8 cellular contexts compared by ENCODE assay signal in the genomic region with DNA sequence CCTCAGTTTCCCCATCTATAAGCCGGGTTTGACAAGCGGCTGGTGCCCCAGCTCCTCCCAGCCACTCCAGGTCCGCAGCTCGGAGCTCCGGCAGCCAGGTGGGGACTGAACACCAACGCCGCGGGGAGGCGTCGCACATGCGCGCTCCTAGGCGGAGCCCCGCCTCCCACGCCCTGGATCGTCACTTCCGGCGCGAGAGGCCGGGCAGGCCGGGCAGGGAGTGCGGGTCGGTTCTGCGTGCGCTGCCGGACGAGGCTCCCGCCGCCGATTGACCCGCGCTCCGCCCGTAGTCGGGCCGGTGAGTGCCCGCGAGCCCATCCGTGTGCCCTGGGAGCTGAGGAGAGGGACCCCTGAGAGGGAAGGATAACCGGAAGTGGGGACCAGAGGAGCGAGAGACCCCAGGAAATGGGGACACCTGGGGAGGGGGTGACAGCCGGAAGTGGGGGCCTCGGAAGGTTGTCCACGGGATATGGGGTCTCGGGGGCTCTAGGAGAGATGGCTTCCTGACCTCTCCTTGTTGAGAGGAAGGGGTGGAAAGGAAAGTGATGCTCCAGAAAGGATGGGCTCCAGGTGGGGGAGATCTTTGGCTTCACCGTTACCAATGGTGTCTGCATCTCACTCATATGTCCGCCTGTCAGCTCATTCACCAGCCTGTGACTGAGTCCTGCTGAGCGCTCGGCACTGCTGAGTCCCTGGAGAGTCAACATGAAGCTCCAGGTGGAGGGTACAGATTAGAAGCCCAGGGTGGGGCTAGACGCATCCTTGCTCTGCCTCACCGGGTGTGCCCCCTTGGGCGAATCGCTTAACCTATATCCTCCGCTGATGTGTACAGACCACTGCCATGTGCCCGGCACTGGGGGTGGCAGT. TPM values are rescaled to one million over a fixed set of nuclear protein-coding genes. Genes with fewer than 3 reads are reported as not detected.
DNase-seq lines count a peak whose midpoint lies in the region; ATAC-seq, FAIRE-seq and TF ChIP-seq lines count a peak whose summit lies in the region.

TTPAL (plus strand) TSS at position 181 of the 867 bp plus-strand sequence. CDS start 4,126 bp downstream, outside the sequence.

- peak within 1 kb of the TSS; percentile 82 to 93 (median 88) for H3K27ac ChIP-seq in BLaER1 treated with 17β-estradiol and CSF1 and Interleukin-3, amounts not matched to agents 10 nM and 100 nM
- peak within 1 kb of the TSS; percentile 52 for H3K27ac ChIP-seq in HepG2 (ENCODE audit: extremely low read length, insufficient read depth, low read length)

- peak within 1 kb of the TSS; percentile 78 to 92 (median 89) for H3K9ac ChIP-seq in BLaER1 treated with 17β-estradiol and CSF1 and Interleukin-3, amounts not matched to agents 10 nM and 100 nM
- H3K9ac ChIP-seq in HepG2 (ENCODE audit: insufficient read depth, low read depth, low read length): peak within 1 kb of the TSS; percentile 80

- H3K36me3 ChIP-seq in BLaER1 treated with 17β-estradiol and CSF1 and Interleukin-3, amounts not matched to agents 10 nM and 100 nM: peaks cover 8 to 12% (median 10%) of the 10 kb centered on the region in 11 experiments; a peak in 21 of 22 replicates
- H3K36me3 ChIP-seq in HepG2 (replicated peaks in 1 of 2; ENCODE audit: control insufficient read depth in 1 of 2, insufficient read depth in 2 of 2, low read length in 2 of 2): peaks cover 5 to 13% of the 10 kb centered on the region in 2 experiments; a peak in 4 of 5 replicates

- POLR2A ChIA-PET in HepG2 (lab: Yijun Ruan, JAX): interaction anchor here (0.6 to 3.3 kb wide), 31 partner anchors 11 to 270 kb away, joined by 3 to 19 read pairs (median 4); partner anchors contain the start of genes ADA, FITM2, HNF4A and OSER1

- peak within 1 kb of the TSS; percentile 82 for H2AFZ ChIP-seq in HepG2 (ENCODE audit: low read length)

- DNase-seq in NCI-H526 (lab: John Stamatoyannopoulos, UW) (peak; percentile 65 to 96), dedifferentiated amniotic fluid mesenchymal stem cell (ENCODE audit: extremely low spot score) (peak; percentile 73), HepG2 (ENCODE audit: low spot score) (peak; percentile 89)
- DNase-seq in activated CD4-positive, alpha-beta T cell treated with anti-CD3 and anti-CD28 coated beads, Interleukin-2, amount 50 U/mL, for 1 hour: peak; percentile 86
- DNase-seq in stimulated activated CD4-positive, alpha-beta T cell treated with anti-CD3 and anti-CD28 coated beads, Interleukin-2, amount 100 ng/mL, for 48 hours: peak; percentile 91 to 92

- peak within 1 kb of the TSS; percentile 70 to 89 (median 82) for H3K4me3 ChIP-seq in BLaER1 treated with 17β-estradiol and CSF1 and Interleukin-3, amounts not matched to agents 10 nM and 100 nM
- H3K4me3 ChIP-seq in HepG2 (replicated peaks in 1 of 3; ENCODE audit: insufficient read depth in 1 of 3, low read depth in 2 of 3, low read length in 3 of 3): peak within 1 kb of the TSS; percentile 74 to 86 (median 82)

- no peaks in the 10 kb centered on the region for H3K9me3 ChIP-seq in BLaER1 treated with 17β-estradiol and CSF1 and Interleukin-3, amounts not matched to agents 10 nM and 100 nM (replicated peaks in 1 of 11)
- no peaks in the 10 kb centered on the region for H3K9me3 ChIP-seq in HepG2 (ENCODE audit: low read length)

- peak; percentile 89 for TF ChIP-seq RAD21 in HepG2 (CRISPR knock-in tag; IDR thresholded peaks at IDR 0.05)

- H3K79me2 ChIP-seq in HepG2 (ENCODE audit: insufficient read depth, low read length): peaks cover 12% of the 10 kb centered on the region

- H3K27me3 ChIP-seq in BLaER1 treated with 17β-estradiol and CSF1 and Interleukin-3, amounts not matched to agents 10 nM and 100 nM: no peaks in the 10 kb centered on the region
- H3K27me3 ChIP-seq in HepG2 (ENCODE audit: control insufficient read depth in 1 of 2, insufficient read depth in 2 of 2, low read length in 2 of 2): no peaks in the 10 kb centered on the region; a peak in 1 of 5 replicates

- H4K20me1 ChIP-seq in BLaER1 treated with 17β-estradiol and CSF1 and Interleukin-3, amounts not matched to agents 10 nM and 100 nM: peaks cover 0 to 6% (median 0%) of the 10 kb centered on the region in 11 experiments; a peak in 4 of 22 replicates
- H4K20me1 ChIP-seq in HepG2 (ENCODE audit: insufficient read depth, low read length): no peaks in the 10 kb centered on the region

- TF ChIP-seq EP300 in HepG2 (IDR thresholded peaks at IDR 0.05; ENCODE audit: low read depth in 2 of 2, low read length in 2 of 2) (peak; percentile 42 to 53; a peak in 2 of 4 replicates), HepG2 (CRISPR knock-in tag; IDR thresholded peaks at IDR 0.05; ENCODE audit: borderline replicate concordance) (peak; percentile 68; the same call in 1 of the 2 replicates)

- peak; percentile 69 for FAIRE-seq in HepG2 (lab: Jason Lieb, UNC)

- peak within 1 kb of the TSS; percentile 73 to 100 (median 95) for H3K4me2 ChIP-seq in BLaER1 treated with 17β-estradiol and CSF1 and Interleukin-3, amounts not matched to agents 10 nM and 100 nM
- peak within 1 kb of the TSS; percentile 99 for H3K4me2 ChIP-seq in HepG2 (ENCODE audit: low read depth, low read length)

- TSS peak; percentile 74 for BruUV-seq in HepG2 (replicated peaks; lab: Mats Ljungman, UMichigan)

- in situ Hi-C loops in HepG2 (cut with HindIII; ENCODE audit: extremely low pct_ligation_motif_present, low pct_unique_long_range_greater_than_20kb): loop anchor here (5.0 to 10.0 kb wide), 2 partner anchors 131 to 361 kb away; no protein-coding TSS in a partner anchor

- WGBS in HepG2 (ENCODE audit: low lambda C conversion rate): 1% methylated on average over 54 of the region's 55 CpGs

- peak; percentile 87 for ATAC-seq in GM19328 (IDR thresholded peaks at IDR 0.05; ENCODE audit: unreplicated experiment)
- ATAC-seq in HG03469 (IDR thresholded peaks at IDR 0.05; ENCODE audit: unreplicated experiment): peak; percentile 61
- ATAC-seq in HepG2: peak; percentile 96

- CTCF ChIA-PET in HepG2 (lab: Yijun Ruan, JAX; ENCODE audit: low intra/inter-chr PET ratio, low total read pairs): interaction anchor here (1.0 to 2.4 kb wide), 3 partner anchors 46 to 134 kb away, joined by 3 to 24 read pairs (median 4); partner anchors contain the start of gene SERINC3

- peaks cover 31 to 57% (median 53%) of the 10 kb centered on the region in 10 experiments for H3K4me1 ChIP-seq in BLaER1 treated with 17β-estradiol and CSF1 and Interleukin-3, amounts not matched to agents 10 nM and 100 nM
- peaks cover 46% of the 10 kb centered on the region for H3K4me1 ChIP-seq in HepG2 (ENCODE audit: insufficient read depth, low read length)

- intact Hi-C loops in HepG2 (cut with micrococcal nuclease; ENCODE audit: unreplicated experiment): loop anchor here (1.0 to 2.0 kb wide), 2 partner anchors 47 to 134 kb away; partner anchors contain the start of gene SERINC3

- TF ChIP-seq POLR2A in HepG2 (IDR thresholded peaks at IDR 0.05; ENCODE audit: insufficient read depth in 1 of 2, low read depth in 2 of 2, low read length in 2 of 2): peak; percentile 91 to 100

- peak; percentile 93 for TF ChIP-seq CTCF in HepG2 (CRISPR knock-in tag; IDR thresholded peaks at IDR 0.05)

RNA-seq across cellular contexts. Expression of gene TTPAL, which starts in this region (rescaled TPM):
- 18.8 and 25.0 TPM in 2 replicates for total RNA-seq in HepG2 (2016; rRNA removed; fragmentation: Illumina TruSeq; extraction: Trizol)
- total RNA-seq in HepG2 (2016; cell fraction: cytosol; rRNA removed; fragmentation: Illumina TruSeq; extraction: Trizol; ENCODE audit: low read depth): 5.5 and 6.4 TPM in 2 replicates
- 18.9 and 20.5 TPM in 2 replicates for total RNA-seq in HepG2 (2016; cell fraction: insoluble cytoplasmic fraction; rRNA removed; fragmentation: Illumina TruSeq; extraction: Trizol)
- total RNA-seq in HepG2 (2016; cell fraction: membrane; rRNA removed; fragmentation: Illumina TruSeq; extraction: Trizol): 9.4 and 11.1 TPM in 2 replicates
- 12.8 and 13.9 TPM in 2 replicates for total RNA-seq in HepG2 (2016; cell fraction: nucleus; rRNA removed; fragmentation: Illumina TruSeq; extraction: Trizol)
- polyA plus RNA-seq in HepG2 (2011; rRNA removed): 4.3 and 6.5 TPM in 2 replicates
- polyA plus RNA-seq in HepG2 (2011; cell fraction: cytosol; rRNA removed): 2.9 and 4.0 TPM in 2 replicates
- 7.3 and 9.9 TPM in 2 replicates for polyA plus RNA-seq in HepG2 (2011; cell fraction: nucleus; rRNA removed)
- polyA plus RNA-seq in HepG2 (2012): 6.4 and 9.2 TPM in 2 replicates
- 0.79 and 1.3 TPM in 2 replicates for polyA plus RNA-seq in HepG2 (2016; cell fraction: cytosol; fragmentation: Illumina TruSeq; extraction: Trizol; ENCODE audit: low read depth)
- 16.0 and 18.5 TPM in 2 replicates for polyA plus RNA-seq in HepG2 (2016; cell fraction: insoluble cytoplasmic fraction; fragmentation: Illumina TruSeq; extraction: Trizol; ENCODE audit: low read depth)
- 3.7 and 4.2 TPM in 2 replicates for polyA plus RNA-seq in HepG2 (2016; cell fraction: membrane; fragmentation: Illumina TruSeq; extraction: Trizol; ENCODE audit: low read depth)
- polyA plus RNA-seq in HepG2 (2016; cell fraction: nucleus; fragmentation: Illumina TruSeq; extraction: Trizol; ENCODE audit: insufficient read depth, low read depth): 19.0 and 22.5 TPM in 2 replicates
- polyA minus RNA-seq in HepG2 (2011; rRNA and poly(A)+ RNA removed; ENCODE audit: low replicate concordance): 13.1 and 21.0 TPM in 2 replicates
- polyA minus RNA-seq in HepG2 (2011; cell fraction: cytosol; rRNA and poly(A)+ RNA removed): 5.7 and 6.9 TPM in 2 replicates
- polyA minus RNA-seq in HepG2 (2011; cell fraction: nucleus; rRNA and poly(A)+ RNA removed): 6.1 and 6.7 TPM in 2 replicates

Comparison
In these comparisons a context has a peak if more than half of its experiments do, and no peak if none do; other contexts are left out.
1. Peak in every context shown above with its lines: DNase-seq, ATAC-seq, H3K4me3 ChIP-seq and H3K27ac ChIP-seq.